ENCODE assay signal across 9 cellular contexts in genomic region chr13:49620170-49620621, GRCh38. TPM values are rescaled to one million over a fixed set of nuclear protein-coding genes. Genes with fewer than 3 reads are reported as not detected.
DNase-seq lines count a peak whose midpoint lies in the region; ATAC-seq and TF ChIP-seq lines count a peak whose summit lies in the region.
"Had no signal": no experiment of that assay in that cellular context is flagged by ENCODE, and none has a peak within 500 bp of the region (broad histone marks: within the 10 kb centered on the region; RNA-seq: fewer than 3 reads in every experiment).

No MANE protein-coding gene starts in this region.

- DNase-seq in GM12865 (ENCODE audit: low read depth) (peak; percentile 72), Kasumi-1 (lab: John Stamatoyannopoulos, UW) (peak; percentile 33 to 45), fibroblast of lung (ENCODE audit: low read depth in 2 of 2) (no peak), tibial nerve (ENCODE audit: low spot score in 2 of 2) (no peak), NCI-H187 (lab: John Stamatoyannopoulos, UW) (no peak)
- no peak for DNase-seq in stimulated activated CD4-positive, alpha-beta T cell treated with anti-CD3 and anti-CD28 coated beads, Interleukin-2, amount 100 ng/mL, for 48 hours

- no peak for TF ChIP-seq EP300 in tibial nerve (IDR thresholded peaks at IDR 0.05)

- TF ChIP-seq CTCF in GM12865 (IDR thresholded peaks at IDR 0.05; ENCODE audit: insufficient read depth, low read depth, low read length, missing control alignments) (no peak), fibroblast of lung (conservative IDR thresholded peaks at IDR 0.05 in 1 of 2, IDR thresholded peaks at IDR 0.05 in 1 of 2; ENCODE audit: low read depth in 1 of 2, low read length in 2 of 2) (no peak), tibial nerve (IDR thresholded peaks at IDR 0.05) (no peak)

- H3K9ac ChIP-seq in fibroblast of lung (ENCODE audit: insufficient read depth, low read length), result no peak overlapping the region

- WGBS in tibial nerve, 2 donors, result 55 to 73% methylated on average over 21 to 22 of the region's 22 CpGs

- H3K9me3 ChIP-seq in fibroblast of lung (ENCODE audit: control insufficient read depth, insufficient read depth, low read depth, low read length) (no peaks in the 10 kb centered on the region), tibial nerve (no peaks in the 10 kb centered on the region)

- H3K27ac ChIP-seq in fibroblast of lung (ENCODE audit: insufficient read depth, low read length), result no peak overlapping the region
- no peak overlapping the region for H3K27ac ChIP-seq in tibial nerve

- H3K4me3 ChIP-seq in GM12865 (ENCODE audit: low read depth, low read length) (peak overlapping the region; percentile 53), fibroblast of lung (replicated peaks in 1 of 4; ENCODE audit: control extremely low read depth in 1 of 4, insufficient read depth in 1 of 4, low read depth in 3 of 4, low read length in 4 of 4) (peak overlapping the region in 1 of 4 experiments; percentile 8), tibial nerve (peak overlapping the region in 2 of 4 donors; percentile 10 to 31)

- H3K27me3 ChIP-seq in fibroblast of lung (ENCODE audit: control insufficient read depth, insufficient read depth, low read length) (no peaks in the 10 kb centered on the region), tibial nerve (no peaks in the 10 kb centered on the region)

- H3K4me1 ChIP-seq in fibroblast of lung (ENCODE audit: control insufficient read depth, extremely low read depth, insufficient read depth, low read length) (no peaks in the 10 kb centered on the region), tibial nerve (peaks cover 0 to 16% (median 5%) of the 10 kb centered on the region in 4 donors)

- no peaks in the 10 kb centered on the region for H3K79me2 ChIP-seq in fibroblast of lung (ENCODE audit: control insufficient read depth, insufficient read depth, low read length)

- H2AFZ ChIP-seq in fibroblast of lung (ENCODE audit: low read length), result peak overlapping the region; percentile 1

- H3K36me3 ChIP-seq in fibroblast of lung (ENCODE audit: control insufficient read depth, insufficient read depth, low read length), result no peaks in the 10 kb centered on the region
- no peaks in the 10 kb centered on the region for H3K36me3 ChIP-seq in tibial nerve

- ATAC-seq in GM21360 (IDR thresholded peaks at IDR 0.05; ENCODE audit: unreplicated experiment) (peak; percentile 87), GM18870 (IDR thresholded peaks at IDR 0.05; ENCODE audit: unreplicated experiment) (no peak)

- H3K4me2 ChIP-seq in fibroblast of lung (ENCODE audit: extremely low read depth, insufficient read depth, low read length), result peak overlapping the region; percentile 32

- TF ChIP-seq POLR2A in tibial nerve (IDR thresholded peaks at IDR 0.05), result no peak

- no peaks in the 10 kb centered on the region for H4K20me1 ChIP-seq in fibroblast of lung (ENCODE audit: control insufficient read depth, extremely low read depth, insufficient read depth, low read length)

RNA-seq across cellular contexts. Expression of gene ARL11, which starts 8.1 kb away (rescaled TPM):
- total RNA-seq in fibroblast of lung, result under 0.01 TPM in 1 of 2 replicates, not detected in the other
- not detected in 2 replicates for polyA plus RNA-seq in fibroblast of lung
- not detected in 2 replicates for polyA plus RNA-seq in fibroblast of lung (2012)
- not detected in 2 replicates for polyA minus RNA-seq in fibroblast of lung (ENCODE audit: low replicate concordance)
- under 1 TPM; 0.20 to 0.87 (median 0.25) TPM for total RNA-seq in tibial nerve
- total RNA-seq: SK-MEL-5 had no signal

RNA-seq across cellular contexts. Expression of gene RCBTB1, which starts 34.8 kb away (rescaled TPM):
- total RNA-seq in fibroblast of lung (29.8 and 42.6 TPM in 2 replicates), tibial nerve (10 to 100 TPM in 2 of 4 donors, 1 to 10 TPM in 2; 8.8 to 10.7 (median 10.2) TPM)
- polyA plus RNA-seq in fibroblast of lung, result 22.7 and 22.8 TPM in 2 replicates
- 14.8 and 15.2 TPM in 2 replicates for polyA plus RNA-seq in fibroblast of lung (2012)
- 7.9 and 9.8 TPM in 2 replicates for polyA minus RNA-seq in fibroblast of lung (ENCODE audit: low replicate concordance)

Comparison
In these comparisons a context has a peak if more than half of its experiments do, and no peak if none do; other contexts are left out.
1. DNase-seq: peak in GM12865 (single experiment) and Kasumi-1 (2 of 2); none in fibroblast of lung (0 of 2), stimulated activated CD4-positive, alpha-beta T cell treated with anti-CD3 and anti-CD28 coated beads, Interleukin-2, amount 100 ng/mL, for 48 hours (0 of 2), tibial nerve (0 of 2) and NCI-H187 (0 of 2).